ENCODE assay signal across 8 cellular contexts in genomic region chr2:740446-741293, GRCh38.
DNase-seq lines count a peak whose midpoint lies in the region; ATAC-seq lines count a peak whose summit lies in the region.

No MANE protein-coding gene starts in this region.

- peaks cover 5% of the 10 kb centered on the region for H3K4me1 Mint-ChIP-seq in activated T-helper 1 cell treated with anti-CD3 and anti-CD28 coated beads, Interleukin-12 subunit alpha, Interleukin-12 subunit beta, Interleukin-2, Interleukin-4 antibody, amounts not matched to agents 30 ng/mL and 10 ng/mL and 1 ng/mL, durations not matched to agents 14 hours and 24 hours and 36 hours (ENCODE audit: low read depth)
- H3K4me1 Mint-ChIP-seq in naive thymus-derived CD4-positive, alpha-beta T cell: peaks cover 5 to 18% (median 13%) of the 10 kb centered on the region in 7 donors

- H3K36me3 Mint-ChIP-seq in activated T-helper 1 cell treated with anti-CD3 and anti-CD28 coated beads, Interleukin-12 subunit alpha, Interleukin-12 subunit beta, Interleukin-2, Interleukin-4 antibody, amounts not matched to agents 30 ng/mL and 10 ng/mL and 1 ng/mL, durations not matched to agents 14 hours and 24 hours and 36 hours (ENCODE audit: low read depth): peaks cover 4% of the 10 kb centered on the region
- no peaks in the 10 kb centered on the region for H3K36me3 Mint-ChIP-seq in naive thymus-derived CD4-positive, alpha-beta T cell

- H3K27ac ChIP-seq in naive thymus-derived CD4-positive, alpha-beta T cell (ENCODE audit: low read depth, low read length): no peak overlapping the region
- no peak overlapping the region for H3K27ac ChIP-seq in stomach smooth muscle (ENCODE audit: low read length)

- POLR2A ChIA-PET in naive thymus-derived CD4-positive, alpha-beta T cell (lab: Charles Lee): no interaction called here

- H3K9me3 Mint-ChIP-seq in activated T-helper 1 cell treated with anti-CD3 and anti-CD28 coated beads, Interleukin-12 subunit alpha, Interleukin-12 subunit beta, Interleukin-2, Interleukin-4 antibody, amounts not matched to agents 30 ng/mL and 10 ng/mL and 1 ng/mL, durations not matched to agents 14 hours and 24 hours and 36 hours: no peaks in the 10 kb centered on the region
- peaks cover 0 to 7% (median 0%) of the 10 kb centered on the region in 11 donors for H3K9me3 Mint-ChIP-seq in naive thymus-derived CD4-positive, alpha-beta T cell

- no peaks in the 10 kb centered on the region for H3K36me3 ChIP-seq in naive thymus-derived CD4-positive, alpha-beta T cell (ENCODE audit: control insufficient read depth in 2 of 3, insufficient read depth in 3 of 3, low read length in 3 of 3)
- H3K36me3 ChIP-seq in stomach smooth muscle (ENCODE audit: control insufficient read depth in 2 of 2, insufficient read depth in 2 of 2, low read length in 2 of 2): no peaks in the 10 kb centered on the region

- peak overlapping the region; percentile 71 for H3K4me3 Mint-ChIP-seq in activated T-helper 1 cell treated with anti-CD3 and anti-CD28 coated beads, Interleukin-12 subunit alpha, Interleukin-12 subunit beta, Interleukin-2, Interleukin-4 antibody, amounts not matched to agents 30 ng/mL and 10 ng/mL and 1 ng/mL, durations not matched to agents 14 hours and 24 hours and 36 hours
- H3K4me3 Mint-ChIP-seq in naive thymus-derived CD4-positive, alpha-beta T cell: peak overlapping the region; percentile 58 to 86 (median 80)

- no peak overlapping the region for H3K27ac Mint-ChIP-seq in activated T-helper 1 cell treated with anti-CD3 and anti-CD28 coated beads, Interleukin-12 subunit alpha, Interleukin-12 subunit beta, Interleukin-2, Interleukin-4 antibody, amounts not matched to agents 30 ng/mL and 10 ng/mL and 1 ng/mL, durations not matched to agents 14 hours and 24 hours and 36 hours
- H3K27ac Mint-ChIP-seq in naive thymus-derived CD4-positive, alpha-beta T cell: no peak overlapping the region

- H3K4me1 ChIP-seq in naive thymus-derived CD4-positive, alpha-beta T cell (ENCODE audit: control insufficient read depth in 2 of 2, insufficient read depth in 2 of 2, low read length in 2 of 2): peaks cover 0 to 10% of the 10 kb centered on the region in 2 donors
- peaks cover 7% of the 10 kb centered on the region for H3K4me1 ChIP-seq in stomach smooth muscle (ENCODE audit: control insufficient read depth, insufficient read depth, low read length)

- H3K9ac ChIP-seq in stomach smooth muscle (ENCODE audit: low read length in 2 of 2): peak overlapping the region; percentile 36 to 48

- DNase-seq in COLO829 (ENCODE audit: low spot score) (peak; percentile 93), NCI-H460 (ENCODE audit: extremely low read depth, low read depth) (peak; percentile 95), fibroblast of peridontal ligament (ENCODE audit: extremely low read depth) (peak; percentile 63), germinal center (ENCODE audit: low spot score) (no peak)
- no peak for DNase-seq in activated T-helper 1 cell treated with anti-CD3 and anti-CD28 coated beads, Interleukin-12 subunit alpha, Interleukin-12 subunit beta, Interleukin-2, Interleukin-4 antibody, amounts not matched to agents 30 ng/mL and 10 ng/mL and 1 ng/mL, durations not matched to agents 14 hours and 24 hours and 36 hours (ENCODE audit: low spot score)
- DNase-seq in naive thymus-derived CD4-positive, alpha-beta T cell: no peak

- peaks cover 31% of the 10 kb centered on the region for H3K27me3 Mint-ChIP-seq in activated T-helper 1 cell treated with anti-CD3 and anti-CD28 coated beads, Interleukin-12 subunit alpha, Interleukin-12 subunit beta, Interleukin-2, Interleukin-4 antibody, amounts not matched to agents 30 ng/mL and 10 ng/mL and 1 ng/mL, durations not matched to agents 14 hours and 24 hours and 36 hours (ENCODE audit: insufficient read depth)
- H3K27me3 Mint-ChIP-seq in naive thymus-derived CD4-positive, alpha-beta T cell: peaks cover 4 to 58% (median 37%) of the 10 kb centered on the region in 5 donors

- peak; percentile 70 for ATAC-seq in HG02885 (IDR thresholded peaks at IDR 0.05; ENCODE audit: poor library complexity, unreplicated experiment)
- ATAC-seq in naive thymus-derived CD4-positive, alpha-beta T cell: no peak

- H3K4me3 ChIP-seq in naive thymus-derived CD4-positive, alpha-beta T cell (ENCODE audit: low read length): peak overlapping the region; percentile 62
- peak overlapping the region; percentile 70 to 74 for H3K4me3 ChIP-seq in stomach smooth muscle (ENCODE audit: low read length in 2 of 2)

- CTCF ChIA-PET in naive thymus-derived CD4-positive, alpha-beta T cell (lab: Charles Lee): no interaction called here

- H3K9me3 ChIP-seq in naive thymus-derived CD4-positive, alpha-beta T cell (ENCODE audit: control insufficient read depth in 2 of 3, low read length in 3 of 3): no peaks in the 10 kb centered on the region
- H3K9me3 ChIP-seq in stomach smooth muscle (ENCODE audit: control insufficient read depth in 2 of 2, low read length in 2 of 2): no peaks in the 10 kb centered on the region

- intact Hi-C loops in activated T-helper 1 cell treated with anti-CD3 and anti-CD28 coated beads, Interleukin-12 subunit alpha, Interleukin-12 subunit beta, Interleukin-2, Interleukin-4 antibody, amounts not matched to agents 30 ng/mL and 10 ng/mL and 1 ng/mL, durations not matched to agents 14 hours and 24 hours and 36 hours (cut with micrococcal nuclease): loop anchor here (2.0 kb wide), 1 partner anchor 64 kb away; the partner anchor contains the start of gene TMEM18
- intact Hi-C loops in naive thymus-derived CD4-positive, alpha-beta T cell (cut with micrococcal nuclease): no loop called here

- H3K27me3 ChIP-seq in naive thymus-derived CD4-positive, alpha-beta T cell (ENCODE audit: control insufficient read depth in 2 of 2, insufficient read depth in 2 of 2, low read length in 2 of 2): no peaks in the 10 kb centered on the region
- H3K27me3 ChIP-seq in stomach smooth muscle (ENCODE audit: control insufficient read depth in 1 of 2, insufficient read depth in 2 of 2, low read length in 2 of 2): no peaks in the 10 kb centered on the region

Comparison
In these comparisons a context has a peak if more than half of its experiments do, and no peak if none do; other contexts are left out.
1. DNase-seq: peak in COLO829 (single experiment), NCI-H460 (single experiment) and fibroblast of peridontal ligament (single experiment); none in activated T-helper 1 cell treated with anti-CD3 and anti-CD28 coated beads, Interleukin-12 subunit alpha, Interleukin-12 subunit beta, Interleukin-2, Interleukin-4 antibody, amounts not matched to agents 30 ng/mL and 10 ng/mL and 1 ng/mL, durations not matched to agents 14 hours and 24 hours and 36 hours (single experiment), naive thymus-derived CD4-positive, alpha-beta T cell (0 of 9) and germinal center (single experiment).